Comparison of ENCODE assay signal across 1 cellular context in the genomic region with DNA sequence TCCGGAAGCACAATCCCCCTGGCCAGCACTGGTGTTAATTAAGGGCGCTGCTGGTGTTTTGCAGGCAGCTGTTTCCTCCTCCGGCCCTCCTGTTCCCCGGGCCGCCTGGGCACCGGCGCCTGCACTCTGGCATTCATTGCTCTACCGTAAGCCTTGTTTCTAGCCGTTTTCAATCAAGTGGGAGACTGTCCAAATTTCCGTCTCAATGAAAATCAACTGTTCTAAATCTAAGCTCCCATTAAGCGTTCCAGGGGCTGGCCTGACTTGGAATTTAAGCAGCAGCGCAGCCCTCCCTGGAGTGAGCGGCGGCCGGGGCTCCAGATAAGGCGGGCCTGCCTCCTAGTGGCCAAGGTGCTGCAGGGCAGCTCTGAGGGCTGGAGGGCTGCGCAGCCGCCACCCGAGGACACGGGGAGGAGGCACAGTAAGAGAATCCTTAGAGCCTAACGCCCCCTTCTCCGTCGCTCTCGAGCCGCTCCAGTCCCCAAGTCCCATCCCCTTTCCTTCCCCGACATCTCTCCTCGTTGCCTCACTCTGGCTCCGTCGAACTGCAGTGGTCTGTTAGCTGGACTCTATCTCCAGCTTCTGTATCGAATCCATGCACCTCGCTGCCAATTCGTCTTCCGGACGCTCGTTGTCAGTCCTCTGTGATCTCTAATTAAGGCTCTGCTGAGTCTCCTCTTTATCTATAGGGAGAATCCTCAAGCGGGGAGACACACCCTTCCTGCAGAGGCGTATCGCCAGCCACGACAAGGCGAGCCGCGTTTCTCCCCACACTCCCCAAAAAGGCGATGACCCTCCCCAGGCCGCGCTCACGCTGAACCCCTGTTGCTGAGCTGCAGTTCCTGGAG.
A peak's percentile ranks its signal among the peaks of the same experiment; 100 is the strongest.
TF ChIP-seq lines count a peak whose summit lies in the region.

No MANE protein-coding gene starts in this region.

TF ChIP-seq in HepG2, 621 proteins besides CTCF, POLR2A, EP300 and RAD21 (continued from another document):
- TF ChIP-seq, protein P1, sequence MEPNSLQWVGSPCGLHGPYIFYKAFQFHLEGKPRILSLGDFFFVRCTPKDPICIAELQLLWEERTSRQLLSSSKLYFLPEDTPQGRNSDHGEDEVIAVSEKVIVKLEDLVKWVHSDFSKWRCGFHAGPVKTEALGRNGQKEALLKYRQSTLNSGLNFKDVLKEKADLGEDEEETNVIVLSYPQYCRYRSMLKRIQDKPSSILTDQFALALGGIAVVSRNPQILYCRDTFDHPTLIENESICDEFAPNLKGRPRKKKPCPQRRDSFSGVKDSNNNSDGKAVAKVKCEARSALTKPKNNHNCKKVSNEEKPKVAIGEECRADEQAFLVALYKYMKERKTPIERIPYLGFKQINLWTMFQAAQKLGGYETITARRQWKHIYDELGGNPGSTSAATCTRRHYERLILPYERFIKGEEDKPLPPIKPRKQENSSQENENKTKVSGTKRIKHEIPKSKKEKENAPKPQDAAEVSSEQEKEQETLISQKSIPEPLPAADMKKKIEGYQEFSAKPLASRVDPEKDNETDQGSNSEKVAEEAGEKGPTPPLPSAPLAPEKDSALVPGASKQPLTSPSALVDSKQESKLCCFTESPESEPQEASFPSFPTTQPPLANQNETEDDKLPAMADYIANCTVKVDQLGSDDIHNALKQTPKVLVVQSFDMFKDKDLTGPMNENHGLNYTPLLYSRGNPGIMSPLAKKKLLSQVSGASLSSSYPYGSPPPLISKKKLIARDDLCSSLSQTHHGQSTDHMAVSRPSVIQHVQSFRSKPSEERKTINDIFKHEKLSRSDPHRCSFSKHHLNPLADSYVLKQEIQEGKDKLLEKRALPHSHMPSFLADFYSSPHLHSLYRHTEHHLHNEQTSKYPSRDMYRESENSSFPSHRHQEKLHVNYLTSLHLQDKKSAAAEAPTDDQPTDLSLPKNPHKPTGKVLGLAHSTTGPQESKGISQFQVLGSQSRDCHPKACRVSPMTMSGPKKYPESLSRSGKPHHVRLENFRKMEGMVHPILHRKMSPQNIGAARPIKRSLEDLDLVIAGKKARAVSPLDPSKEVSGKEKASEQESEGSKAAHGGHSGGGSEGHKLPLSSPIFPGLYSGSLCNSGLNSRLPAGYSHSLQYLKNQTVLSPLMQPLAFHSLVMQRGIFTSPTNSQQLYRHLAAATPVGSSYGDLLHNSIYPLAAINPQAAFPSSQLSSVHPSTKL (CRISPR knock-in tag; IDR thresholded peaks at IDR 0.05), result 0 out of 2 replicates have a peak, but pooled peaks have one; percentile 17
- TF ChIP-seq KDM5B (CRISPR knock-in tag; IDR thresholded peaks at IDR 0.05; ENCODE audit: borderline replicate concordance) (peak; percentile 29; the same call in 1 of the 2 replicates), ZNF563 (CRISPR knock-in tag; IDR thresholded peaks at IDR 0.05) (0 out of 2 replicates have a peak, but pooled peaks have one; percentile 32), HOXA5 (CRISPR knock-in tag; IDR thresholded peaks at IDR 0.05) (no peak), ZNF660 (CRISPR knock-in tag; IDR thresholded peaks at IDR 0.05; ENCODE audit: borderline replicate concordance, low read depth) (no peak), ZNF570 (CRISPR knock-in tag; IDR thresholded peaks at IDR 0.05; ENCODE audit: borderline replicate concordance) (no peak)
- TF ChIP-seq, protein P2, sequence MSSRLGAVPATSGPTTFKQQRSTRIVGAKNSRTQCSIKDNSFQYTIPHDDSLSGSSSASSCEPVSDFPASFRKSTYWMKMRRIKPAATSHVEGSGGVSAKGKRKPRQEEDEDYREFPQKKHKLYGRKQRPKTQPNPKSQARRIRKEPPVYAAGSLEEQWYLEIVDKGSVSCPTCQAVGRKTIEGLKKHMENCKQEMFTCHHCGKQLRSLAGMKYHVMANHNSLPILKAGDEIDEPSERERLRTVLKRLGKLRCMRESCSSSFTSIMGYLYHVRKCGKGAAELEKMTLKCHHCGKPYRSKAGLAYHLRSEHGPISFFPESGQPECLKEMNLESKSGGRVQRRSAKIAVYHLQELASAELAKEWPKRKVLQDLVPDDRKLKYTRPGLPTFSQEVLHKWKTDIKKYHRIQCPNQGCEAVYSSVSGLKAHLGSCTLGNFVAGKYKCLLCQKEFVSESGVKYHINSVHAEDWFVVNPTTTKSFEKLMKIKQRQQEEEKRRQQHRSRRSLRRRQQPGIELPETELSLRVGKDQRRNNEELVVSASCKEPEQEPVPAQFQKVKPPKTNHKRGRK (CRISPR knock-in tag; IDR thresholded peaks at IDR 0.05), result 0 out of 2 replicates have a peak, but pooled peaks have one; percentile 31
- TF ChIP-seq, protein P3, sequence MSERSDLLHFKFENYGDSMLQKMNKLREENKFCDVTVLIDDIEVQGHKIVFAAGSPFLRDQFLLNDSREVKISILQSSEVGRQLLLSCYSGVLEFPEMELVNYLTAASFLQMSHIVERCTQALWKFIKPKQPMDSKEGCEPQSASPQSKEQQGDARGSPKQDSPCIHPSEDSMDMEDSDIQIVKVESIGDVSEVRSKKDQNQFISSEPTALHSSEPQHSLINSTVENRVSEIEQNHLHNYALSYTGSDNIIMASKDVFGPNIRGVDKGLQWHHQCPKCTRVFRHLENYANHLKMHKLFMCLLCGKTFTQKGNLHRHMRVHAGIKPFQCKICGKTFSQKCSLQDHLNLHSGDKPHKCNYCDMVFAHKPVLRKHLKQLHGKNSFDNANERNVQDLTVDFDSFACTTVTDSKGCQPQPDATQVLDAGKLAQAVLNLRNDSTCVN (CRISPR knock-in tag; IDR thresholded peaks at IDR 0.05; ENCODE audit: borderline replicate concordance), result no peak
